Comparison of ENCODE assay signal across 8 cellular contexts in genomic region chr10:59708816-59709471, GRCh38. TPM values are rescaled to one million over a fixed set of nuclear protein-coding genes. Genes with fewer than 3 reads are reported as not detected.
A peak's percentile ranks its signal among the peaks of the same experiment; 100 is the strongest.
DNase-seq lines count a peak whose midpoint lies in the region; ATAC-seq and TF ChIP-seq lines count a peak whose summit lies in the region.

No MANE protein-coding gene starts in this region.

- ATAC-seq in HG02840 (IDR thresholded peaks at IDR 0.05; ENCODE audit: low FRiP score, unreplicated experiment): peak; percentile 23

- peak; percentile 29 for DNase-seq in SW480 (ENCODE audit: low spot score)
- no peak for DNase-seq in esophagus squamous epithelium (lab: John Stamatoyannopoulos, UW)
- DNase-seq in neural progenitor cell (ENCODE audit: low spot score): peak; percentile 61
- DNase-seq in T1000 (lab: John Stamatoyannopoulos, UW): no peak
- no peak for DNase-seq in ureter (ENCODE audit: low spot score)
- DNase-seq in stimulated activated naive CD4-positive, alpha-beta T cell (lab: John Stamatoyannopoulos, UW): no peak

- peaks cover 0 to 29% (median 9%) of the 10 kb centered on the region in 3 donors for H3K4me1 ChIP-seq in esophagus squamous epithelium
- H3K4me1 ChIP-seq in neural progenitor cell: peaks cover 8% of the 10 kb centered on the region

- H3K4me3 Mint-ChIP-seq in neural progenitor cell: peak overlapping the region; percentile 92

- peaks cover 44% of the 10 kb centered on the region for H3K79me2 ChIP-seq in neural progenitor cell (ENCODE audit: low read depth)

- no peak for TF ChIP-seq CTCF in GM12875 (IDR thresholded peaks at IDR 0.05; ENCODE audit: borderline replicate concordance, insufficient read depth, low read depth, low read length)
- TF ChIP-seq CTCF in esophagus squamous epithelium (IDR thresholded peaks at IDR 0.05): no peak
- TF ChIP-seq CTCF in neural progenitor cell (IDR thresholded peaks at IDR 0.05): no peak

- H3K9ac ChIP-seq in neural progenitor cell: peak overlapping the region; percentile 78

- peaks cover 0 to 32% (median 0%) of the 10 kb centered on the region in 4 donors for H3K27me3 ChIP-seq in esophagus squamous epithelium
- H3K27me3 ChIP-seq in neural progenitor cell: peaks cover 12% of the 10 kb centered on the region

- H3K4me3 ChIP-seq in GM12875 (ENCODE audit: low read depth, low read length) (peak overlapping the region; percentile 82), esophagus squamous epithelium (peak overlapping the region; percentile 59 to 77 (median 68)), neural progenitor cell (peak overlapping the region; percentile 89)

- no peaks in the 10 kb centered on the region for H3F3A ChIP-seq in neural progenitor cell (ENCODE audit: low read depth)

- no peak for TF ChIP-seq POLR2A in esophagus squamous epithelium (IDR thresholded peaks at IDR 0.05)

- H3K9me3 Mint-ChIP-seq in neural progenitor cell: no peaks in the 10 kb centered on the region

- H3K36me3 ChIP-seq in esophagus squamous epithelium: no peaks in the 10 kb centered on the region
- no peaks in the 10 kb centered on the region for H3K36me3 ChIP-seq in neural progenitor cell

- intact Hi-C loops in esophagus squamous epithelium (cut with DNase I): no loop called here

- H3K9me3 ChIP-seq in esophagus squamous epithelium: no peaks in the 10 kb centered on the region
- no peaks in the 10 kb centered on the region for H3K9me3 ChIP-seq in neural progenitor cell (ENCODE audit: low read depth)

- H3K27me3 Mint-ChIP-seq in neural progenitor cell (ENCODE audit: insufficient read depth, low read depth): peaks cover 6% of the 10 kb centered on the region

- peaks cover 6% of the 10 kb centered on the region for H3K4me1 Mint-ChIP-seq in neural progenitor cell

- H3K27ac ChIP-seq in esophagus squamous epithelium (peak overlapping the region in 3 of 4 donors; percentile 16 to 70 (median 65)), neural progenitor cell (peak overlapping the region; percentile 78)

- no peaks in the 10 kb centered on the region for H4K20me1 ChIP-seq in neural progenitor cell (ENCODE audit: low read depth)

- peak overlapping the region; percentile 48 for H3K27ac Mint-ChIP-seq in neural progenitor cell

- peak overlapping the region; percentile 96 for H2AFZ ChIP-seq in neural progenitor cell (replicated peaks)

- WGBS in esophagus squamous epithelium, 2 donors: 0% methylated on average over 6 to 16 of the region's 44 CpGs

- H3K4me2 ChIP-seq in neural progenitor cell: peak overlapping the region; percentile 98

- H3K36me3 Mint-ChIP-seq in neural progenitor cell: peaks cover 11% of the 10 kb centered on the region

RNA-seq across cellular contexts. Expression of gene SLC16A9, which starts 0.7 kb away (rescaled TPM):
- 10 to 100 TPM in 3 of 4 donors, 1 to 10 TPM in 1; 7.8 to 25.6 (median 15.0) TPM for total RNA-seq in esophagus squamous epithelium
- total RNA-seq in neural progenitor cell (ENCODE audit: low replicate concordance): 39.6 and 48.5 TPM in 2 replicates
- total RNA-seq in ureter: 8.0 TPM

RNA-seq across cellular contexts. Expression of gene MRLN, which starts 44.3 kb away (rescaled TPM):
- not detected for total RNA-seq in esophagus squamous epithelium
- not detected in 2 replicates for total RNA-seq in neural progenitor cell (ENCODE audit: low replicate concordance)
- not detected for total RNA-seq in ureter

Comparison
In these comparisons a context has a peak if more than half of its experiments do, and no peak if none do; other contexts are left out.
1. DNase-seq: peak in SW480 (single experiment) and neural progenitor cell (single experiment); none in esophagus squamous epithelium (single experiment), T1000 (single experiment), ureter (single experiment) and stimulated activated naive CD4-positive, alpha-beta T cell (0 of 6).
2. Peak in every context shown above with its lines, with median percentiles within 50 percentile points of each other: H3K4me3 ChIP-seq.